Comparison of ENCODE assay signal across 20 cellular contexts in genomic region chr15:96703794-96704550, GRCh38.
"Had no signal": no experiment of that assay in that cellular context is flagged by ENCODE, and none has a peak within 500 bp of the region (broad histone marks: within the 10 kb centered on the region; RNA-seq: fewer than 3 reads in every experiment).

No MANE protein-coding gene starts in this region.

- H3K27me3 ChIP-seq: colonic mucosa, esophagus muscularis mucosa had no signal

- H3K36me3 Mint-ChIP-seq: activated naive CD8-positive, alpha-beta T cell treated with anti-CD3 and anti-CD28 coated beads for 36 hours; brain; immature natural killer cell; naive B cell; stimulated activated naive B cell treated with anti-CD40 and anti-IgM and Interleukin-4, amounts not matched to agents 10 μg/mL and 1 μg/mL and 100 μg/mL, for 72 hours had no signal

- H3K4me3 Mint-ChIP-seq: activated CD4-positive, alpha-beta T cell treated with anti-CD3 and anti-CD28 coated beads, Interleukin-2, amount 10 ng/mL, durations not matched to agents 7 days and 5 days; activated naive CD8-positive, alpha-beta T cell treated with anti-CD3 and anti-CD28 coated beads for 36 hours; immature natural killer cell; naive B cell; stimulated activated naive B cell treated with anti-CD40 and anti-IgM and Interleukin-4, amounts not matched to agents 10 μg/mL and 1 μg/mL and 100 μg/mL, for 72 hours; T-helper 2 cell treated with Interferon-gamma antibody and Interleukin-4, amounts not matched to agents 5 μg/mL and 100 μg/mL, for 36 hours had no signal

- H3K27ac Mint-ChIP-seq: activated CD4-positive, alpha-beta T cell treated with anti-CD3 and anti-CD28 coated beads, Interleukin-2, amount 10 ng/mL, durations not matched to agents 7 days and 5 days; activated naive CD8-positive, alpha-beta T cell treated with anti-CD3 and anti-CD28 coated beads for 36 hours; immature natural killer cell; stimulated activated naive B cell treated with anti-CD40 and anti-IgM and Interleukin-4, amounts not matched to agents 10 μg/mL and 1 μg/mL and 100 μg/mL, for 72 hours; T-helper 2 cell treated with Interferon-gamma antibody and Interleukin-4, amounts not matched to agents 5 μg/mL and 100 μg/mL, for 36 hours had no signal

- H3K79me2 ChIP-seq: parathyroid adenoma had no signal

- H3K36me3 ChIP-seq: colonic mucosa, esophagus muscularis mucosa, transverse colon had no signal

- ATAC-seq: left colon; stimulated activated naive B cell treated with anti-CD40 and anti-IgM and Interleukin-4, amounts not matched to agents 10 μg/mL and 1 μg/mL and 100 μg/mL, for 72 hours had no signal

- H3K4me1 Mint-ChIP-seq: activated CD4-positive, alpha-beta T cell treated with anti-CD3 and anti-CD28 coated beads, Interleukin-2, amount 10 ng/mL, durations not matched to agents 7 days and 5 days; activated naive CD8-positive, alpha-beta T cell treated with anti-CD3 and anti-CD28 coated beads for 36 hours; immature natural killer cell; naive B cell; stimulated activated naive B cell treated with anti-CD40 and anti-IgM and Interleukin-4, amounts not matched to agents 10 μg/mL and 1 μg/mL and 100 μg/mL, for 72 hours had no signal

- H3K9ac ChIP-seq: parathyroid adenoma had no signal

- H3K27ac ChIP-seq: colonic mucosa, esophagus muscularis mucosa, parathyroid adenoma, transverse colon had no signal

- DNase-seq: activated CD4-positive, alpha-beta T cell treated with anti-CD3 and anti-CD28 coated beads, Interleukin-2, amount 10 ng/mL, durations not matched to agents 7 days and 5 days; activated CD8-positive, alpha-beta memory T cell treated with anti-CD3 and anti-CD28 coated beads for 24 hours; activated gamma-delta T cell treated with Interleukin-2 at 50 U/mL for 16 hours; activated naive CD8-positive, alpha-beta T cell treated with anti-CD3 and anti-CD28 coated beads for 36 hours; amygdala; central memory CD4-positive, alpha-beta T cell; colonic mucosa; foreskin fibroblast; immature natural killer cell; left colon; midbrain; naive B cell; stimulated activated CD4-positive, alpha-beta T cell treated with anti-CD3 and anti-CD28 coated beads, Interleukin-4, amount 100 ng/mL, for 1 hour; stimulated activated naive B cell treated with anti-CD40 and anti-IgM and Interleukin-4, amounts not matched to agents 10 μg/mL and 1 μg/mL and 100 μg/mL, for 72 hours; transverse colon had no signal

- H3K9me3 ChIP-seq: colonic mucosa, esophagus muscularis mucosa, transverse colon had no signal

- H3K4me1 ChIP-seq: colonic mucosa, esophagus muscularis mucosa, parathyroid adenoma, transverse colon had no signal

- H3K27me3 Mint-ChIP-seq: activated CD4-positive, alpha-beta T cell treated with anti-CD3 and anti-CD28 coated beads, Interleukin-2, amount 10 ng/mL, durations not matched to agents 7 days and 5 days; naive B cell; stimulated activated naive B cell treated with anti-CD40 and anti-IgM and Interleukin-4, amounts not matched to agents 10 μg/mL and 1 μg/mL and 100 μg/mL, for 72 hours had no signal

- H3K4me3 ChIP-seq: colonic mucosa, esophagus muscularis mucosa, lung, transverse colon had no signal

- H3K9me3 Mint-ChIP-seq: activated CD4-positive, alpha-beta T cell treated with anti-CD3 and anti-CD28 coated beads, Interleukin-2, amount 10 ng/mL, durations not matched to agents 7 days and 5 days; activated naive CD8-positive, alpha-beta T cell treated with anti-CD3 and anti-CD28 coated beads for 36 hours; stimulated activated naive B cell treated with anti-CD40 and anti-IgM and Interleukin-4, amounts not matched to agents 10 μg/mL and 1 μg/mL and 100 μg/mL, for 72 hours; T-helper 2 cell treated with Interferon-gamma antibody and Interleukin-4, amounts not matched to agents 5 μg/mL and 100 μg/mL, for 36 hours had no signal

- H2AFZ ChIP-seq: parathyroid adenoma had no signal
